18 cellular contexts compared by ENCODE assay signal in the genomic region with DNA sequence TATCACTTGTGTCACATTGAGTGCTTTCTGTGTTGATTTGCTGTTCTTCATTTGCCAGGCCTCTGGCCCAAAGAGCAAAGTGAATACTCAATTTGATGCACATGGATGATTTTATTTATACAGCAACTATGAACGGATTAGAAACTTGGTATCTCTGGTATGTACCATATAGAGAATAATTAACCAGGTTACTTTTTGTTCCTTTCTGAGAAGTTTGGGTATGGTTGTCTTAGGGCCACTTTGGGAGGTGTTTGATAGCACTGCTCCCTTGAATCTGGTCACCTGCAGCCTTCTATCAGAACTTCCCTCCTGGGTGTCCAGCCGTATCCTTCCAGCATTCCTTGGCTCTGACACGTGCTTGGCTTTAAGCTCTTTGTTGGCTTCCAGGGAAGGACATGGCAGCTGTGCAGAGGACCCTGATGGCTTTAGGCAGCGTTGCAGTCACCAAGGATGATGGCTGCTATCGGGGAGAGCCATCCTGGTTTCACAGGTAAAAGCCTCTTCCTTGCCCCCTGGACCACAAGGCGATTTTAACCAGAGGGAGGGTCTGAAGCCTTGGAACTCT. TPM values are rescaled to one million over a fixed set of nuclear protein-coding genes. Genes with fewer than 3 reads are reported as not detected.
A peak's percentile ranks its signal among the peaks of the same experiment; 100 is the strongest.
DNase-seq lines count a peak whose midpoint lies in the region; ATAC-seq and TF ChIP-seq lines count a peak whose summit lies in the region.
"Had no signal": no experiment of that assay in that cellular context is flagged by ENCODE, and none has a peak within 500 bp of the region (broad histone marks: within the 10 kb centered on the region; RNA-seq: fewer than 3 reads in every experiment).

No MANE protein-coding gene starts in this region.

- H3K27me3 ChIP-seq in heart right ventricle (no peaks in the 10 kb centered on the region), right atrium auricular region (no peaks in the 10 kb centered on the region)

- no peaks in the 10 kb centered on the region for H3K9me3 Mint-ChIP-seq in brain
- H3K9me3 Mint-ChIP-seq: CD8-positive, alpha-beta memory T cell; HFFc6 had no signal

- no peak overlapping the region for H3K4me3 ChIP-seq in heart right ventricle
- no peak overlapping the region for H3K4me3 ChIP-seq in right atrium auricular region

- H3K9me3 ChIP-seq in heart right ventricle (no peaks in the 10 kb centered on the region), right atrium auricular region (no peaks in the 10 kb centered on the region)

- H3K27ac Mint-ChIP-seq in brain: peak overlapping the region in 3 of 5 experiments; percentile 51 to 89 (median 72)
- H3K27ac Mint-ChIP-seq: CD8-positive, alpha-beta memory T cell; HFFc6 had no signal

- no peak overlapping the region for H3K4me3 Mint-ChIP-seq in brain
- H3K4me3 Mint-ChIP-seq: CD8-positive, alpha-beta memory T cell; HFFc6 had no signal

- ATAC-seq in heart right ventricle (no peak), GM18498 (IDR thresholded peaks at IDR 0.05; ENCODE audit: unreplicated experiment) (no peak), GM19023 (IDR thresholded peaks at IDR 0.05; ENCODE audit: unreplicated experiment) (no peak), HG02852 (IDR thresholded peaks at IDR 0.05; ENCODE audit: unreplicated experiment) (no peak)

- H3K27me3 Mint-ChIP-seq in brain: no peaks in the 10 kb centered on the region

- no peaks in the 10 kb centered on the region for H3K36me3 ChIP-seq in heart right ventricle
- H3K36me3 ChIP-seq in right atrium auricular region: no peaks in the 10 kb centered on the region

- intact Hi-C loops in heart right ventricle (cut with DNase I): loop anchor here in 2 of 10 donors (2.0 to 5.0 kb wide), 2 partner anchors 17 to 34 kb away; partner anchors contain the start of gene ABHD10 (in 1 of the 2)

- TF ChIP-seq CTCF in heart right ventricle (IDR thresholded peaks at IDR 0.05) (no peak), right atrium auricular region (IDR thresholded peaks at IDR 0.05) (no peak), brain (conservative IDR thresholded peaks at IDR 0.05) (no peak)

- peaks cover 88% of the 10 kb centered on the region for H3K4me1 Mint-ChIP-seq in brain

- DNase-seq in heart right ventricle: no peak
- no peak for DNase-seq in right atrium auricular region (ENCODE audit: low spot score)
- DNase-seq in kidney glomerular epithelial cell (lab: John Stamatoyannopoulos, UW): peak; percentile 85
- DNase-seq in substantia nigra (lab: John Stamatoyannopoulos, UW): no peak
- DNase-seq: CD8-positive, alpha-beta memory T cell; HFFc6; MV-4-11; NCI-H1930; SHP77 treated with DMSO at 0.1 percent for 48 hours had no signal

- H3K4me1 ChIP-seq in heart right ventricle: peaks cover 0 to 52% (median 35%) of the 10 kb centered on the region in 9 donors
- peaks cover 0 to 31% of the 10 kb centered on the region in 2 donors for H3K4me1 ChIP-seq in right atrium auricular region

- H3K27ac ChIP-seq in heart right ventricle (peak overlapping the region in 6 of 10 donors; percentile 23 to 74 (median 62)), right atrium auricular region (no peak overlapping the region), substantia nigra (ENCODE audit: low read depth, low read length, poor library complexity, severe bottlenecking) (peak overlapping the region; percentile 20)
- H3K27ac ChIP-seq: HL-60, KMS-11 had no signal

- H3K36me3 Mint-ChIP-seq in brain: peaks cover 31% of the 10 kb centered on the region
- H3K36me3 Mint-ChIP-seq: CD8-positive, alpha-beta memory T cell had no signal

- 66 to 73% methylated on average over 6 of the region's 6 CpGs for WGBS in heart right ventricle, 2 donors

RNA-seq across cellular contexts. Expression of gene TAGLN3, which starts 12.7 kb away (rescaled TPM):
- 1 to 10 TPM in 2 of 10 donors, under 1 TPM in 5, not detected in 3; 0.36 to 1.1 (median 0.58) TPM for total RNA-seq in heart right ventricle
- polyA plus RNA-seq in heart right ventricle: under 1 TPM; 0.10 to 0.66 TPM
- not detected for total RNA-seq in right atrium auricular region
- 1,344 TPM for polyA plus RNA-seq in brain (ENCODE audit: insufficient read depth, low read depth, low replicate concordance)
- total RNA-seq: CD8-positive, alpha-beta memory T cell; OCI-LY7 had no signal
- polyA plus RNA-seq: BJ; CD8-positive, alpha-beta memory T cell had no signal

RNA-seq across cellular contexts. Expression of gene TMPRSS7, which starts 23.1 kb away (rescaled TPM):
- total RNA-seq in heart right ventricle: not detected
- polyA plus RNA-seq in heart right ventricle: not detected
- not detected for total RNA-seq in right atrium auricular region
- not detected for polyA plus RNA-seq in brain (ENCODE audit: insufficient read depth, low read depth, low replicate concordance)
- total RNA-seq: CD8-positive, alpha-beta memory T cell; OCI-LY7; RPMI7951 had no signal
- polyA plus RNA-seq: BJ; CD8-positive, alpha-beta memory T cell had no signal

RNA-seq across cellular contexts. Expression of gene ABHD10, which starts 32.6 kb away (rescaled TPM):
- total RNA-seq in heart right ventricle (10 to 100 TPM; 42.5 to 57.8 (median 50.1) TPM), right atrium auricular region (10 to 100 TPM; 15.3 to 20.8 TPM)
- polyA plus RNA-seq in heart right ventricle (10 to 100 TPM; 10.5 to 51.1 TPM), brain (ENCODE audit: insufficient read depth, low read depth, low replicate concordance) (37.4 TPM)

Comparison
In these comparisons a context has a peak if more than half of its experiments do, and no peak if none do; other contexts are left out.
1. H3K27ac ChIP-seq: peak in heart right ventricle (6 of 10) and substantia nigra (single experiment); none in right atrium auricular region (0 of 2).